Comparison of ENCODE assay signal across 1 cellular context in genomic region chr14:77786148-77786547, GRCh38.
TF ChIP-seq lines count a peak whose summit lies in the region.

No MANE protein-coding gene starts in this region.

TF ChIP-seq in H1, 55 proteins besides CTCF, POLR2A, EP300 and RAD21:
- TF ChIP-seq PHF8 (conservative IDR thresholded peaks at IDR 0.05; ENCODE audit: low read depth, low read length) (no peak), ATF3 (IDR thresholded peaks at IDR 0.05; ENCODE audit: insufficient read depth, low read depth, low read length) (no peak)
- TF ChIP-seq, protein P1, sequence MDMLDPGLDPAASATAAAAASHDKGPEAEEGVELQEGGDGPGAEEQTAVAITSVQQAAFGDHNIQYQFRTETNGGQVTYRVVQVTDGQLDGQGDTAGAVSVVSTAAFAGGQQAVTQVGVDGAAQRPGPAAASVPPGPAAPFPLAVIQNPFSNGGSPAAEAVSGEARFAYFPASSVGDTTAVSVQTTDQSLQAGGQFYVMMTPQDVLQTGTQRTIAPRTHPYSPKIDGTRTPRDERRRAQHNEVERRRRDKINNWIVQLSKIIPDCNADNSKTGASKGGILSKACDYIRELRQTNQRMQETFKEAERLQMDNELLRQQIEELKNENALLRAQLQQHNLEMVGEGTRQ (IDR thresholded peaks at IDR 0.05; ENCODE audit: low read length): no peak
